Comparison of ENCODE assay signal across 16 cellular contexts in genomic region chr1:163093169-163093568, GRCh38. TPM values are rescaled to one million over a fixed set of nuclear protein-coding genes. Genes with fewer than 3 reads are reported as not detected.
DNase-seq lines count a peak whose midpoint lies in the region; ATAC-seq and TF ChIP-seq lines count a peak whose summit lies in the region.
"Had no signal": no experiment of that assay in that cellular context is flagged by ENCODE, and none has a peak within 500 bp of the region (broad histone marks: within the 10 kb centered on the region; RNA-seq: fewer than 3 reads in every experiment).

No MANE protein-coding gene starts in this region.

- H3K9me2 ChIP-seq in HCT116 (ENCODE audit: insufficient read depth) = no peaks in the 10 kb centered on the region

- BruUV-seq in HCT116 (replicated peaks; lab: Mats Ljungman, UMichigan) = no TSS peak

- H3K79me2 ChIP-seq in HCT116 (ENCODE audit: insufficient read depth, low read length) = no peaks in the 10 kb centered on the region

- DNase-seq in DMS 273 (lab: John Stamatoyannopoulos, UW; ENCODE audit: unreplicated experiment) (peak; percentile 69), HCT116 (ENCODE audit: low read depth, low spot score) (no peak), OCI-M1 (lab: John Stamatoyannopoulos, UW) (peak; percentile 46), glutamatergic neuron (no peak), NCI-H748 (lab: John Stamatoyannopoulos, UW; ENCODE audit: unreplicated experiment) (no peak)
- DNase-seq in activated T-helper 1 cell treated with anti-CD3 and anti-CD28 coated beads, Interleukin-12 subunit alpha, Interleukin-12 subunit beta, Interleukin-2, Interleukin-4 antibody, amounts not matched to agents 30 ng/mL and 10 ng/mL and 1 ng/mL, durations not matched to agents 14 hours and 24 hours and 36 hours (ENCODE audit: low spot score) = no peak
- DNase-seq: 8988T; AML-193; Caco-2; CD8-positive, alpha-beta memory T cell; DMS79; H7; KBM-7 had no signal

- peaks cover 21% of the 10 kb centered on the region for H3K4me1 Mint-ChIP-seq in glutamatergic neuron (ENCODE audit: low read depth, unreplicated experiment)
- no peaks in the 10 kb centered on the region for H3K4me1 Mint-ChIP-seq in activated T-helper 1 cell treated with anti-CD3 and anti-CD28 coated beads, Interleukin-12 subunit alpha, Interleukin-12 subunit beta, Interleukin-2, Interleukin-4 antibody, amounts not matched to agents 30 ng/mL and 10 ng/mL and 1 ng/mL, durations not matched to agents 14 hours and 24 hours and 36 hours (ENCODE audit: low read depth)

- H3K27ac Mint-ChIP-seq in glutamatergic neuron (ENCODE audit: unreplicated experiment) = peak overlapping the region; percentile 84
- H3K27ac Mint-ChIP-seq in activated T-helper 1 cell treated with anti-CD3 and anti-CD28 coated beads, Interleukin-12 subunit alpha, Interleukin-12 subunit beta, Interleukin-2, Interleukin-4 antibody, amounts not matched to agents 30 ng/mL and 10 ng/mL and 1 ng/mL, durations not matched to agents 14 hours and 24 hours and 36 hours = no peak overlapping the region
- H3K27ac Mint-ChIP-seq: CD8-positive, alpha-beta memory T cell had no signal

- no peak overlapping the region for H3K4me3 ChIP-seq in HCT116 (replicated peaks in 1 of 2; ENCODE audit: low read depth in 1 of 2, low read length in 2 of 2)
- H3K4me3 ChIP-seq: BLaER1 had no signal

- no peaks in the 10 kb centered on the region for H4K20me1 ChIP-seq in HCT116 (ENCODE audit: insufficient read depth)
- H4K20me1 ChIP-seq: BLaER1 had no signal

- H3K9me3 Mint-ChIP-seq in glutamatergic neuron (ENCODE audit: unreplicated experiment) = peaks cover 3% of the 10 kb centered on the region
- H3K9me3 Mint-ChIP-seq in activated T-helper 1 cell treated with anti-CD3 and anti-CD28 coated beads, Interleukin-12 subunit alpha, Interleukin-12 subunit beta, Interleukin-2, Interleukin-4 antibody, amounts not matched to agents 30 ng/mL and 10 ng/mL and 1 ng/mL, durations not matched to agents 14 hours and 24 hours and 36 hours = no peaks in the 10 kb centered on the region

- intact Hi-C loops in HCT116 (cut with micrococcal nuclease) = no loop called here
- intact Hi-C loops in activated T-helper 1 cell treated with anti-CD3 and anti-CD28 coated beads, Interleukin-12 subunit alpha, Interleukin-12 subunit beta, Interleukin-2, Interleukin-4 antibody, amounts not matched to agents 30 ng/mL and 10 ng/mL and 1 ng/mL, durations not matched to agents 14 hours and 24 hours and 36 hours (cut with micrococcal nuclease) = no loop called here

- H3K9me3 ChIP-seq in HCT116 (ENCODE audit: control insufficient read depth in 1 of 2, insufficient read depth in 1 of 2, low read depth in 1 of 2, low read length in 2 of 2) = no peaks in the 10 kb centered on the region
- H3K9me3 ChIP-seq: BLaER1, Caco-2 had no signal

- H3K4me1 ChIP-seq in HCT116 (ENCODE audit: control insufficient read depth in 1 of 2, insufficient read depth in 2 of 2, low read length in 2 of 2) = no peaks in the 10 kb centered on the region
- H3K4me1 ChIP-seq: BLaER1, Caco-2 had no signal

- CTCF ChIA-PET in HCT116 (lab: Charles Lee) = no interaction called here

- POLR2A ChIA-PET in HCT116 (lab: Charles Lee) = no interaction called here

- TF ChIP-seq POLR2A in HCT116 (IDR thresholded peaks at IDR 0.05; ENCODE audit: borderline replicate concordance, extremely low read depth, insufficient read depth, insufficient read length) = no peak

- no peaks in the 10 kb centered on the region for H3K27me3 ChIP-seq in HCT116 (ENCODE audit: insufficient read depth, low read length)
- H3K27me3 ChIP-seq: BLaER1 had no signal

- ATAC-seq in HCT116 = peak; percentile 50; the same call in 1 of the 2 replicates
- no peak for ATAC-seq in GM19023 (IDR thresholded peaks at IDR 0.05; ENCODE audit: unreplicated experiment)
- no peak for ATAC-seq in HG03457 (IDR thresholded peaks at IDR 0.05; ENCODE audit: unreplicated experiment)

- no peaks in the 10 kb centered on the region for H3K36me3 ChIP-seq in HCT116 (ENCODE audit: control insufficient read depth in 1 of 2, insufficient read depth in 2 of 2, low read length in 2 of 2)
- H3K36me3 ChIP-seq: BLaER1 had no signal

- no peak for TF ChIP-seq RAD21 in HCT116 (IDR thresholded peaks at IDR 0.05; ENCODE audit: low read depth)

- H3K9ac ChIP-seq in HCT116 (ENCODE audit: low read length) = no peak overlapping the region
- H3K9ac ChIP-seq: BLaER1 had no signal

- no peak for TF ChIP-seq CTCF in HCT116 (IDR thresholded peaks at IDR 0.05 in 2 of 3, conservative IDR thresholded peaks at IDR 0.05 in 1 of 3; ENCODE audit: borderline replicate concordance in 1 of 3, insufficient read depth in 1 of 3, low read depth in 2 of 3, low read length in 2 of 3)
- no peak for TF ChIP-seq CTCF in glutamatergic neuron (IDR thresholded peaks at IDR 0.05; ENCODE audit: partially characterized antibody, unreplicated experiment)

- RAD21 ChIA-PET in HCT116 (lab: Charles Lee; ENCODE audit: low non-redundant PET in 1 of 2, low total read pairs in 2 of 2, uncharacterized antibody in 2 of 2, unreplicated experiment in 2 of 2) = no interaction called here

- no peak overlapping the region for H3K4me2 ChIP-seq in HCT116 (ENCODE audit: low read length)
- H3K4me2 ChIP-seq: BLaER1 had no signal

- peaks cover 4% of the 10 kb centered on the region for H3K27me3 Mint-ChIP-seq in glutamatergic neuron (ENCODE audit: unreplicated experiment)
- no peaks in the 10 kb centered on the region for H3K27me3 Mint-ChIP-seq in activated T-helper 1 cell treated with anti-CD3 and anti-CD28 coated beads, Interleukin-12 subunit alpha, Interleukin-12 subunit beta, Interleukin-2, Interleukin-4 antibody, amounts not matched to agents 30 ng/mL and 10 ng/mL and 1 ng/mL, durations not matched to agents 14 hours and 24 hours and 36 hours (ENCODE audit: insufficient read depth)

- peak overlapping the region; percentile 15 for H3K4me3 Mint-ChIP-seq in glutamatergic neuron (ENCODE audit: unreplicated experiment)
- H3K4me3 Mint-ChIP-seq in activated T-helper 1 cell treated with anti-CD3 and anti-CD28 coated beads, Interleukin-12 subunit alpha, Interleukin-12 subunit beta, Interleukin-2, Interleukin-4 antibody, amounts not matched to agents 30 ng/mL and 10 ng/mL and 1 ng/mL, durations not matched to agents 14 hours and 24 hours and 36 hours = no peak overlapping the region
- H3K4me3 Mint-ChIP-seq: CD8-positive, alpha-beta memory T cell had no signal

- H3K27ac ChIP-seq in HCT116 (ENCODE audit: low read depth, low read length) = no peak overlapping the region
- H3K27ac ChIP-seq: BLaER1 had no signal

- H3K36me3 Mint-ChIP-seq in glutamatergic neuron (ENCODE audit: unreplicated experiment) = no peaks in the 10 kb centered on the region
- no peaks in the 10 kb centered on the region for H3K36me3 Mint-ChIP-seq in activated T-helper 1 cell treated with anti-CD3 and anti-CD28 coated beads, Interleukin-12 subunit alpha, Interleukin-12 subunit beta, Interleukin-2, Interleukin-4 antibody, amounts not matched to agents 30 ng/mL and 10 ng/mL and 1 ng/mL, durations not matched to agents 14 hours and 24 hours and 36 hours (ENCODE audit: low read depth)
- H3K36me3 Mint-ChIP-seq: CD8-positive, alpha-beta memory T cell had no signal

- no peak overlapping the region for H2AFZ ChIP-seq in HCT116 (ENCODE audit: low read depth, low read length, poor library complexity, severe bottlenecking)

TF ChIP-seq in HCT116, 20 proteins besides CTCF, POLR2A, EP300 and RAD21:
- TF ChIP-seq REST (IDR thresholded peaks at IDR 0.05; ENCODE audit: low read depth) = no peak
- TF ChIP-seq ZFX (IDR thresholded peaks at IDR 0.05) = no peak
- TF ChIP-seq JUND (IDR thresholded peaks at IDR 0.05) = no peak
- no peak for TF ChIP-seq YY1 (IDR thresholded peaks at IDR 0.05; ENCODE audit: extremely low read depth, insufficient replicate concordance, low read depth, low read length)

RNA-seq across cellular contexts. Expression of gene RGS4, which starts 24.0 kb away (rescaled TPM):
- total RNA-seq in HCT116 (2021; ENCODE audit: unreplicated experiment) (not detected), glutamatergic neuron (ENCODE audit: unreplicated experiment) (31.6 TPM)
- polyA plus RNA-seq in HCT116 (2012) = not detected in 2 replicates
- not detected in 2 replicates for total RNA-seq in activated T-helper 1 cell treated with anti-CD3 and anti-CD28 coated beads, Interleukin-12 subunit alpha, Interleukin-12 subunit beta, Interleukin-2, Interleukin-4 antibody, amounts not matched to agents 30 ng/mL and 10 ng/mL and 1 ng/mL, durations not matched to agents 14 hours and 24 hours and 36 hours
- total RNA-seq: CD8-positive, alpha-beta memory T cell had no signal
- polyA plus RNA-seq: CD8-positive, alpha-beta memory T cell had no signal

Comparison
In these comparisons a context has a peak if more than half of its experiments do, and no peak if none do; other contexts are left out.
1. DNase-seq: peak in DMS 273 (single experiment) and OCI-M1 (single experiment); none in HCT116 (single experiment), glutamatergic neuron (single experiment), NCI-H748 (single experiment) and activated T-helper 1 cell treated with anti-CD3 and anti-CD28 coated beads, Interleukin-12 subunit alpha, Interleukin-12 subunit beta, Interleukin-2, Interleukin-4 antibody, amounts not matched to agents 30 ng/mL and 10 ng/mL and 1 ng/mL, durations not matched to agents 14 hours and 24 hours and 36 hours (single experiment).
2. RNA of gene RGS4, which starts 24.0 kb away (total RNA-seq): 31.6 TPM in glutamatergic neuron (single experiment); not detected in HCT116 (single experiment) and not detected in activated T-helper 1 cell treated with anti-CD3 and anti-CD28 coated beads, Interleukin-12 subunit alpha, Interleukin-12 subunit beta, Interleukin-2, Interleukin-4 antibody, amounts not matched to agents 30 ng/mL and 10 ng/mL and 1 ng/mL, durations not matched to agents 14 hours and 24 hours and 36 hours; every median in the first group is over 10 times any median in the second.